ENCODE assay signal across 10 cellular contexts in the genomic region with DNA sequence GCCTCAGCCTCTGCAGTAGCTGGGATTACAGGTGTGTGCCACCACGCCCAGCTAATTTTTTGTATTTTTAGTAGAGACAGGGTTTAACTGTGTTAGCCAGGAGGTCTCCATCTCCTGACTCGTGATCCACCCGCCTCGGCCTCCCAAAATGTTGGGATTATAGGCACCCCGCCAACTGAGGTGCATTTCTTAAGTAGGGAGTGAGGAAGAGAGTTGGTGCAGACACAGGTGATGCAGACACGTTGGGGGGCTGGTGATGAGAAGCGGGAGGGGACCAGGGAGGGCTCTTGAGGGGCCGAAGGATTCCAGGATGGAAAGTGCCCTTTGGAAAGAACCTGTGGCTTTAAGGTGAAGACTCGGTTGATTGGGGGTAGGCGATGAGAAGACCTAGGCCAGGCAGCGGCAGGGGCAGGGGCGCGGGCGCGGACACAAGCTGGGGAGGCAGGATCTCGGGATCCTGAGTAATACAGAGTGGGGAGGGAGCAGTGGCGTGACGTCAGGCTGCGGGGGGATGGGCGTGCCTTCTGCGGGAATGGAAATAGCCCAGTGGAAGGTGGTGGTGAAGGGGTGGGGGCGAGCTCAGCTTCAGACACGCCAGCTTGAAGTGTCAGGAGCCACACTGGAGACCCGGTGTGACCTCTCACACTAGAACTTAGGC. TPM values are rescaled to one million over a fixed set of nuclear protein-coding genes. Genes with fewer than 3 reads are reported as not detected.
DNase-seq lines count a peak whose midpoint lies in the region; ATAC-seq and TF ChIP-seq lines count a peak whose summit lies in the region.
"Had no signal": no experiment of that assay in that cellular context is flagged by ENCODE, and none has a peak within 500 bp of the region (broad histone marks: within the 10 kb centered on the region; RNA-seq: fewer than 3 reads in every experiment).

No MANE protein-coding gene starts in this region.

- H3K14ac ChIP-seq in IMR-90 (replicated peaks; ENCODE audit: low read depth, low read length): peak overlapping the region; percentile 43; the same call in 1 of the 2 replicates

- no peak overlapping the region for H2BK15ac ChIP-seq in IMR-90 (ENCODE audit: low read depth, low read length)

- TF ChIP-seq CTCF in IMR-90 (conservative IDR thresholded peaks at IDR 0.05; ENCODE audit: low read depth, low read length) (no peak), lung (IDR thresholded peaks at IDR 0.05; ENCODE audit: control extremely low read depth, extremely low read depth) (no peak), testis (IDR thresholded peaks at IDR 0.05) (no peak), chondrocyte (IDR thresholded peaks at IDR 0.05) (no peak)

- peaks cover 19% of the 10 kb centered on the region for H4K20me1 ChIP-seq in IMR-90 (ENCODE audit: insufficient read depth, low read length)

- peak overlapping the region; percentile 99 for H3K27ac Mint-ChIP-seq in dendritic cell treated with granulocyte-macrophage colony-stimulating factor and Interleukin-4, amounts not matched to agents 40 ng/mL and 50 ng/mL, for 4 days
- H3K27ac Mint-ChIP-seq in chondrocyte (ENCODE audit: unreplicated experiment): no peak overlapping the region

- peak overlapping the region; percentile 14 for H3K4me3 Mint-ChIP-seq in dendritic cell treated with granulocyte-macrophage colony-stimulating factor and Interleukin-4, amounts not matched to agents 40 ng/mL and 50 ng/mL, for 4 days
- H3K4me3 Mint-ChIP-seq in chondrocyte (ENCODE audit: unreplicated experiment): no peak overlapping the region

- CTCF ChIA-PET in IMR-90 (lab: Yijun Ruan, JAX): no interaction called here

- peaks cover 10% of the 10 kb centered on the region for H3K9me1 ChIP-seq in IMR-90 (ENCODE audit: insufficient read depth, low read length)

- peak overlapping the region; percentile 58; the same call in 1 of the 2 replicates for H3K18ac ChIP-seq in IMR-90 (ENCODE audit: low read depth, low read length)

- no peak overlapping the region; the same call in 1 of the 2 replicates for H2BK20ac ChIP-seq in IMR-90 (ENCODE audit: low read depth, low read length)

- POLR2A ChIA-PET in IMR-90 (lab: Charles Lee; ENCODE audit: unreplicated experiment): interaction anchor here (0.5 kb wide), 1 partner anchor 355 kb away, joined by 3 read pairs; no protein-coding TSS in a partner anchor

- H3K36me3 ChIP-seq in IMR-90 (ENCODE audit: control insufficient read depth, insufficient read depth, low read length): no peaks in the 10 kb centered on the region
- no peaks in the 10 kb centered on the region for H3K36me3 ChIP-seq in lung (ENCODE audit: control insufficient read depth in 2 of 2, insufficient read depth in 2 of 2, low read length in 2 of 2)
- H3K36me3 ChIP-seq in testis (ENCODE audit: low read depth, missing control alignments): no peaks in the 10 kb centered on the region

- H3K36me3 Mint-ChIP-seq in dendritic cell treated with granulocyte-macrophage colony-stimulating factor and Interleukin-4, amounts not matched to agents 40 ng/mL and 50 ng/mL, for 4 days (ENCODE audit: low read depth): peaks cover 27% of the 10 kb centered on the region
- no peaks in the 10 kb centered on the region for H3K36me3 Mint-ChIP-seq in chondrocyte (ENCODE audit: low read depth)

- peak; percentile 71 for DNase-seq in IMR-90
- DNase-seq in lung (ENCODE audit: low spot score): peak; percentile 51
- peak; percentile 61 for DNase-seq in testis
- no peak for DNase-seq in chondrocyte (ENCODE audit: low spot score)

- no peak overlapping the region for H2BK5ac ChIP-seq in IMR-90 (ENCODE audit: low read depth, low read length, poor library complexity, severe bottlenecking)

- H3K9me3 Mint-ChIP-seq in dendritic cell treated with granulocyte-macrophage colony-stimulating factor and Interleukin-4, amounts not matched to agents 40 ng/mL and 50 ng/mL, for 4 days: no peaks in the 10 kb centered on the region
- H3K9me3 Mint-ChIP-seq in chondrocyte (ENCODE audit: low read depth): no peaks in the 10 kb centered on the region

- no peak overlapping the region for H4K91ac ChIP-seq in IMR-90 (ENCODE audit: insufficient read depth, low read depth, low read length)

- H3K4me2 ChIP-seq in IMR-90 (ENCODE audit: low read depth, low read length): peak overlapping the region; percentile 43

- H3K4me3 ChIP-seq in IMR-90 (ENCODE audit: insufficient read depth, low read depth, low read length) (no peak overlapping the region), lung (no peak overlapping the region), testis (no peak overlapping the region)

- no peak overlapping the region for H2BK120ac ChIP-seq in IMR-90 (ENCODE audit: low read depth, low read length)

- H3K27ac ChIP-seq in IMR-90 (ENCODE audit: insufficient read depth, low read length) (no peak overlapping the region), lung (ENCODE audit: low read depth in 1 of 2, low read length in 1 of 2) (no peak overlapping the region), testis (no peak overlapping the region)

- in situ Hi-C loops in IMR-90 (cut with MboI; ENCODE audit: low sequenced_read_pairs): no loop called here

- TF ChIP-seq RAD21 in IMR-90 (IDR thresholded peaks at IDR 0.05; ENCODE audit: low read length): no peak

- ATAC-seq in IMR-90 (ENCODE audit: low read depth): peak; percentile 12
- no peak for ATAC-seq in lung (ENCODE audit: insufficient read depth, low FRiP score)
- no peak for ATAC-seq in HG03520 (IDR thresholded peaks at IDR 0.05; ENCODE audit: unreplicated experiment)
- ATAC-seq in HG03439 (IDR thresholded peaks at IDR 0.05; ENCODE audit: unreplicated experiment): no peak
- ATAC-seq in GM18909 (IDR thresholded peaks at IDR 0.05; ENCODE audit: poor library complexity, unreplicated experiment): no peak

- TF ChIP-seq POLR2A in IMR-90 (IDR thresholded peaks at IDR 0.05; ENCODE audit: low read depth, low read length) (no peak), testis (IDR thresholded peaks at IDR 0.05) (no peak)

- H3K56ac ChIP-seq in IMR-90 (ENCODE audit: extremely low read depth, insufficient read depth, low read length): no peak overlapping the region

- H3K27me3 ChIP-seq in IMR-90 (ENCODE audit: control insufficient read depth, insufficient read depth, low read length) (no peaks in the 10 kb centered on the region), lung (ENCODE audit: control insufficient read depth, insufficient read depth) (no peaks in the 10 kb centered on the region), testis (no peaks in the 10 kb centered on the region)

- H4K5ac ChIP-seq in IMR-90 (ENCODE audit: low read depth, low read length): peak overlapping the region; percentile 75

- no peaks in the 10 kb centered on the region for H3K9me3 ChIP-seq in IMR-90 (ENCODE audit: control insufficient read depth, insufficient read depth, low read length)
- H3K9me3 ChIP-seq in lung (ENCODE audit: control insufficient read depth in 2 of 2, insufficient read depth in 1 of 2, low read length in 1 of 2): no peaks in the 10 kb centered on the region
- no peaks in the 10 kb centered on the region for H3K9me3 ChIP-seq in testis

- intact Hi-C loops in IMR-90 (cut with micrococcal nuclease) (no loop called here), testis (cut with DNase I; ENCODE audit: low total_unique reads) (no loop called here)
- intact Hi-C loops in dendritic cell treated with granulocyte-macrophage colony-stimulating factor and Interleukin-4, amounts not matched to agents 40 ng/mL and 50 ng/mL, for 4 days (cut with micrococcal nuclease): no loop called here

- dilution Hi-C loops in IMR-90 (cut with HindIII; ENCODE audit: low sequenced_read_pairs, unreplicated experiment): no loop called here

- peaks cover 0 to 26% of the 10 kb centered on the region in 2 experiments; a peak in 2 of 4 replicates for H3K79me1 ChIP-seq in IMR-90 (ENCODE audit: low read depth in 1 of 2, low read length in 2 of 2)

- H3K4me1 ChIP-seq in IMR-90 (ENCODE audit: control insufficient read depth, insufficient read depth, low read length) (peaks cover 12% of the 10 kb centered on the region), lung (ENCODE audit: control insufficient read depth in 2 of 2, insufficient read depth in 2 of 2, low read length in 2 of 2) (peaks cover 3 to 14% of the 10 kb centered on the region in 2 donors), testis (peaks cover 26% of the 10 kb centered on the region)

- peaks cover 83% of the 10 kb centered on the region for H3K4me1 Mint-ChIP-seq in dendritic cell treated with granulocyte-macrophage colony-stimulating factor and Interleukin-4, amounts not matched to agents 40 ng/mL and 50 ng/mL, for 4 days (ENCODE audit: low read depth)
- peaks cover 21% of the 10 kb centered on the region for H3K4me1 Mint-ChIP-seq in chondrocyte (ENCODE audit: low read depth)

- WGBS in IMR-90 (ENCODE audit: extremely low coverage in 2 of 2, insufficient read length in 1 of 2), 2 experiments: 43% methylated on average over 8 of the region's 24 CpGs; no CpG with 5 or more reads in 1 of the 2 experiments
- 52 to 65% methylated on average over 24 of the region's 24 CpGs for WGBS in lung, 2 donors
- WGBS in testis, 2 donors: 53 to 66% methylated on average over 24 of the region's 24 CpGs

- H2AK9ac ChIP-seq in IMR-90 (replicated peaks; ENCODE audit: low read depth, low read length, poor library complexity): peak overlapping the region; percentile 75

- no TSS peak for BruUV-seq in IMR-90 (replicated peaks; lab: Mats Ljungman, UMichigan)

- peak overlapping the region; percentile 79 for H2AFZ ChIP-seq in IMR-90 (replicated peaks; ENCODE audit: low read length, poor library complexity)

- peaks cover 7% of the 10 kb centered on the region for H3K27me3 Mint-ChIP-seq in dendritic cell treated with granulocyte-macrophage colony-stimulating factor and Interleukin-4, amounts not matched to agents 40 ng/mL and 50 ng/mL, for 4 days
- no peaks in the 10 kb centered on the region for H3K27me3 Mint-ChIP-seq in chondrocyte (ENCODE audit: low read depth)

- H2AK5ac ChIP-seq in IMR-90 (ENCODE audit: low read depth, low read length): peak overlapping the region; percentile 31; the same call in 1 of the 2 replicates

- H3K4ac ChIP-seq in IMR-90 (ENCODE audit: low read depth, low read length): peak overlapping the region; percentile 11; the same call in 1 of the 2 replicates

- H3K9ac ChIP-seq in IMR-90 (ENCODE audit: low read depth, low read length): peak overlapping the region; percentile 2; the same call in 1 of the 2 replicates

- H3K23ac ChIP-seq in IMR-90 (ENCODE audit: low read depth, low read length): peak overlapping the region; percentile 36; the same call in 1 of the 2 replicates

- peak overlapping the region; percentile 63 to 69 for H4K8ac ChIP-seq in IMR-90 (ENCODE audit: low read depth in 2 of 2, low read length in 2 of 2)

RNA-seq across cellular contexts. Expression of gene ATP6V0C, which starts 2.5 kb away (rescaled TPM):
- total RNA-seq in IMR-90 (2012; rRNA removed) (8.4 and 8.6 TPM in 2 replicates), lung (100 to 1,000 TPM in 1 of 2 donors, 10 to 100 TPM in 1; 39.0 to 297 TPM), testis (100 to 1,000 TPM; 180 to 190 TPM), chondrocyte (168 to 200 TPM (median 197 TPM) in 3 replicates)
- polyA plus RNA-seq in IMR-90 (2012; rRNA removed) (107 and 108 TPM in 2 replicates), lung (100 to 1,000 TPM; 203 to 410 TPM), testis (ENCODE audit: insufficient read depth, low read depth, low replicate concordance) (182 TPM)
- 182 and 333 TPM in 2 replicates for polyA plus RNA-seq in IMR-90 (2012; cell fraction: cytosol; rRNA removed)
- polyA plus RNA-seq in IMR-90 (2012; cell fraction: nucleus; rRNA removed; ENCODE audit: low replicate concordance): 64.7 and 163 TPM in 2 replicates

RNA-seq across cellular contexts. Expression of gene AMDHD2, which starts 8.9 kb away (rescaled TPM):
- 10.0 and 10.6 TPM in 2 replicates for total RNA-seq in IMR-90 (2012; rRNA removed)
- polyA plus RNA-seq in IMR-90 (2012; rRNA removed): 30.3 and 30.8 TPM in 2 replicates
- polyA plus RNA-seq in IMR-90 (2012; cell fraction: cytosol; rRNA removed): 11.5 and 21.8 TPM in 2 replicates
- polyA plus RNA-seq in IMR-90 (2012; cell fraction: nucleus; rRNA removed; ENCODE audit: low replicate concordance): 189 and 533 TPM in 2 replicates
- 10 to 100 TPM; 27.2 to 59.7 TPM for total RNA-seq in lung
- 10 to 100 TPM; 44.0 to 60.4 TPM for polyA plus RNA-seq in lung
- 10 to 100 TPM; 72.8 to 78.8 TPM for total RNA-seq in testis
- 58.6 TPM for polyA plus RNA-seq in testis (ENCODE audit: insufficient read depth, low read depth, low replicate concordance)
- total RNA-seq in chondrocyte: 35.4 to 37.0 TPM (median 36.3 TPM) in 3 replicates

RNA-seq across cellular contexts. Expression of gene CEMP1, which starts 20.0 kb away (rescaled TPM):
- total RNA-seq in IMR-90 (2012; rRNA removed) (not detected in 2 replicates), lung (1 to 10 TPM in 1 of 2 donors, under 1 TPM in 1; 0.65 to 2.1 TPM), testis (1 to 10 TPM; 5.4 to 5.5 TPM), chondrocyte (not detected in 3 replicates)
- polyA plus RNA-seq in IMR-90 (2012; rRNA removed) (not detected in 2 replicates), lung (1 to 10 TPM; 1.1 to 1.6 TPM), testis (ENCODE audit: insufficient read depth, low read depth, low replicate concordance) (1.6 TPM)
- not detected in 2 replicates for polyA plus RNA-seq in IMR-90 (2012; cell fraction: cytosol; rRNA removed)
- not detected in 2 replicates for polyA plus RNA-seq in IMR-90 (2012; cell fraction: nucleus; rRNA removed; ENCODE audit: low replicate concordance)
- total RNA-seq: glomerular endothelial cell, M059J had no signal

RNA-seq across cellular contexts. Expression of gene PDPK1, which starts 26.6 kb away (rescaled TPM):
- total RNA-seq in IMR-90 (2012; rRNA removed): 10.6 and 11.4 TPM in 2 replicates
- 24.3 and 27.3 TPM in 2 replicates for polyA plus RNA-seq in IMR-90 (2012; rRNA removed)
- 10.6 and 12.5 TPM in 2 replicates for polyA plus RNA-seq in IMR-90 (2012; cell fraction: cytosol; rRNA removed)
- polyA plus RNA-seq in IMR-90 (2012; cell fraction: nucleus; rRNA removed; ENCODE audit: low replicate concordance): 33.2 and 64.5 TPM in 2 replicates
- 10 to 100 TPM; 35.0 to 79.0 TPM for total RNA-seq in lung
- polyA plus RNA-seq in lung: 10 to 100 TPM; 16.7 to 32.6 TPM
- 10 to 100 TPM; 61.1 to 75.3 TPM for total RNA-seq in testis
- polyA plus RNA-seq in testis (ENCODE audit: insufficient read depth, low read depth, low replicate concordance): 53.0 TPM
- 39.2 to 40.6 TPM (median 39.6 TPM) in 3 replicates for total RNA-seq in chondrocyte

RNA-seq across cellular contexts. Expression of gene TBC1D24, which starts 36.3 kb away (rescaled TPM):
- 7.5 and 8.6 TPM in 2 replicates for total RNA-seq in IMR-90 (2012; rRNA removed)
- polyA plus RNA-seq in IMR-90 (2012; rRNA removed): 13.4 and 16.2 TPM in 2 replicates
- 6.5 and 11.7 TPM in 2 replicates for polyA plus RNA-seq in IMR-90 (2012; cell fraction: cytosol; rRNA removed)
- polyA plus RNA-seq in IMR-90 (2012; cell fraction: nucleus; rRNA removed; ENCODE audit: low replicate concordance): 28.4 and 53.0 TPM in 2 replicates
- 10 to 100 TPM; 29.2 to 35.7 TPM for total RNA-seq in lung
- polyA plus RNA-seq in lung: 10 to 100 TPM in 1 of 2 donors, 1 to 10 TPM in 1; 9.0 to 17.3 TPM
- total RNA-seq in testis: 10 to 100 TPM; 11.2 to 13.5 TPM
- polyA plus RNA-seq in testis (ENCODE audit: insufficient read depth, low read depth, low replicate concordance): 5.3 TPM
- 17.9 to 19.6 TPM (median 18.7 TPM) in 3 replicates for total RNA-seq in chondrocyte
